ENCODE assay signal across 8 cellular contexts in the genomic region with DNA sequence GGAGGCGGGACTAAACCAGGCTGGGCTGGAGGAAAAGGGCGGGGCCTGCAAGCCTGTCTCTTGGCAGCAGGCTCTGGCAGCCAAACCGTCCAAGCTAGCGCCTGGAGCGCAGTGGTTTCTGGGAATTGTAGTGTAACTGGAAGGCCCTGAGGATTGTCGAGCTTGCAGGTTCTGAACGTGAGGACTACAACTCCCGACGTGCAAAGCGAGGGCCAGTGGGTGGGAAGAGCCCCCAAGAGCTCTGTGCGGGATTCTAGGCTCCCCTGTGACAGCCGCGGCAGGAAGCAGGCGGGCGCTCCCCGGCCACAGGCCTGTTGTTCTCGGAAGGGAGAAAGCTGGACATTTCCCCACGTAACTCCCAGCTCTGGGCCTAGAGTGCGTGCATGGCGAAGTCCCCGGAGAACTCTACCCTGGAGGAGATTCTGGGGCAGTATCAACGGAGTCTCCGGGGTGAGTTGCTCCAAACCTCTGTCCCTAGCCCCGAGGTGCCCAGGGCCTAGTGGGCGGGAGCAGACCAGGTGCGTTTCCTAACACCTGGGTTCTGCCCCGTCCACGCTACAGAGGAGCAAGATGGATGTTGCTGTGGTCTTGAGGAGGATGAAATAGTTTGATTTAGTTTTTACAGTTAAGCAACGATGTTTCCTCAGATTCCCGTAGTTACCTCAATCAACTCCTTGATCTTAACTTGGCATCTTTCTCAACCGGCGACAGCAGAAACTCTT. TPM values are rescaled to one million over a fixed set of nuclear protein-coding genes. Genes with fewer than 3 reads are reported as not detected.
A peak's percentile ranks its signal among the peaks of the same experiment; 100 is the strongest.
DNase-seq lines count a peak whose midpoint lies in the region; ATAC-seq and TF ChIP-seq lines count a peak whose summit lies in the region.

Gene SDCCAG8 (plus strand): TSS at position 251 of the 722 bp plus-strand sequence. CDS start 133 bp downstream, at position 384.

- peak; percentile 91 for DNase-seq in GM13976 (ENCODE audit: low spot score)
- peak; percentile 98 for DNase-seq in NCI-H146 treated with DMSO at 0.1 percent for 48 hours (lab: John Stamatoyannopoulos, UW; ENCODE audit: unreplicated experiment)
- DNase-seq in amniotic epithelial cell (ENCODE audit: low read depth), result peak; percentile 100
- peak; percentile 96 to 99 for DNase-seq in heart right ventricle
- DNase-seq in posterior cingulate gyrus, result peak; percentile 97 to 100 (median 98)
- peak; percentile 93 to 100 for DNase-seq in upper lobe of left lung

- peak within 1 kb of the TSS; percentile 87 to 99 (median 97) for H3K27ac ChIP-seq in heart right ventricle
- peak within 1 kb of the TSS; percentile 93 to 99 (median 96) for H3K27ac ChIP-seq in upper lobe of left lung

- in situ Hi-C loops in GM13976 (cut with MboI; ENCODE audit: low sequenced_read_pairs, unreplicated experiment), result no loop called here

- H3K4me3 ChIP-seq in heart right ventricle (peak within 1 kb of the TSS; percentile 69 to 95 (median 86)), upper lobe of left lung (peak within 1 kb of the TSS; percentile 72 to 99 (median 96))

- H3K9me3 ChIP-seq in heart right ventricle (no peaks in the 10 kb centered on the region), upper lobe of left lung (no peaks in the 10 kb centered on the region)

- TF ChIP-seq POLR2A in upper lobe of left lung (IDR thresholded peaks at IDR 0.05), result peak in 3 of 4 donors; percentile 74 to 96 (median 92)

- TF ChIP-seq EP300 in upper lobe of left lung (IDR thresholded peaks at IDR 0.05), result peak in 1 of 4 donors; percentile 30

- H3K27me3 ChIP-seq in heart right ventricle, result no peaks in the 10 kb centered on the region
- H3K27me3 ChIP-seq in upper lobe of left lung, result no peaks in the 10 kb centered on the region

- H3K36me3 ChIP-seq in heart right ventricle (no peaks in the 10 kb centered on the region), upper lobe of left lung (no peaks in the 10 kb centered on the region)

- ATAC-seq in HG02870 (IDR thresholded peaks at IDR 0.05; ENCODE audit: unreplicated experiment) (peak; percentile 72), heart right ventricle (peak; percentile 90 to 97 (median 95)), upper lobe of left lung (ENCODE audit: low FRiP score in 2 of 2) (peak; percentile 96 to 99)

- no peak for TF ChIP-seq CTCF in GM13976 (IDR thresholded peaks at IDR 0.05; ENCODE audit: borderline replicate concordance, control extremely low read depth, extremely low read depth, insufficient read depth, missing control alignments)
- TF ChIP-seq CTCF in heart right ventricle (IDR thresholded peaks at IDR 0.05), result no peak
- peak in 1 of 6 experiments; percentile 7 for TF ChIP-seq CTCF in upper lobe of left lung (IDR thresholded peaks at IDR 0.05)

- 0% methylated on average over 32 of the region's 32 CpGs for WGBS in heart right ventricle, 2 donors
- 0 to 1% methylated on average over 25 to 32 of the region's 32 CpGs for WGBS in upper lobe of left lung, 2 donors

- H3K4me1 ChIP-seq in heart right ventricle (peaks cover 3 to 61% (median 43%) of the 10 kb centered on the region in 9 donors), upper lobe of left lung (peaks cover 20 to 52% (median 41%) of the 10 kb centered on the region in 4 donors)

- intact Hi-C loops in T-helper 1 cell treated with Interleukin-12 subunit alpha and Interleukin-12 subunit beta and Interleukin-4 antibody, amounts not matched to agents 30 ng/mL and 1 ng/mL, for 36 hours (cut with micrococcal nuclease), result loop anchor here (1.0 to 2.0 kb wide), 18 partner anchors 31 to 1737 kb away; partner anchors contain the start of genes AKT3, CHML, COX20 and FH
- intact Hi-C loops in heart right ventricle (cut with DNase I), result no loop called here
- intact Hi-C loops in posterior cingulate gyrus (cut with DNase I), result loop anchor here (2.0 kb wide), 1 partner anchor 61 kb away; no protein-coding TSS in a partner anchor

RNA-seq across cellular contexts. Expression of gene SDCCAG8, which starts in this region (rescaled TPM):
- 20.7 and 24.9 TPM in 2 replicates for total RNA-seq in T-helper 1 cell treated with Interleukin-12 subunit alpha and Interleukin-12 subunit beta and Interleukin-4 antibody, amounts not matched to agents 30 ng/mL and 1 ng/mL, for 36 hours
- total RNA-seq in heart right ventricle (10 to 100 TPM; 17.0 to 37.1 (median 29.1) TPM), upper lobe of left lung (100 to 1,000 TPM in 2 of 6 donors, 10 to 100 TPM in 4; 52.5 to 295 (median 95.2) TPM)
- polyA plus RNA-seq in heart right ventricle, result 10 to 100 TPM in 1 of 2 donors, 1 to 10 TPM in 1; 7.7 to 20.3 TPM

Comparison
In these comparisons a context has a peak if more than half of its experiments do, and no peak if none do; other contexts are left out.
1. Peak in every context shown above with its lines: DNase-seq, ATAC-seq, H3K4me3 ChIP-seq and H3K27ac ChIP-seq.
2. intact Hi-C loops: an anchor here in T-helper 1 cell treated with Interleukin-12 subunit alpha and Interleukin-12 subunit beta and Interleukin-4 antibody, amounts not matched to agents 30 ng/mL and 1 ng/mL, for 36 hours (1.0 to 2.0 kb wide) and posterior cingulate gyrus (2.0 kb wide); none called in heart right ventricle.